ENCODE assay signal across 13 cellular contexts in genomic region chr22:39360674-39361413, GRCh38. TPM values are rescaled to one million over a fixed set of nuclear protein-coding genes. Genes with fewer than 3 reads are reported as not detected.
A peak's percentile ranks its signal among the peaks of the same experiment; 100 is the strongest.
DNase-seq lines count a peak whose midpoint lies in the region; ATAC-seq, FAIRE-seq and TF ChIP-seq lines count a peak whose summit lies in the region.
"Had no signal": no experiment of that assay in that cellular context is flagged by ENCODE, and none has a peak within 500 bp of the region (broad histone marks: within the 10 kb centered on the region; RNA-seq: fewer than 3 reads in every experiment).

No MANE protein-coding gene starts in this region.

- no peaks in the 10 kb centered on the region for H3K79me2 ChIP-seq in keratinocyte (ENCODE audit: control insufficient read depth, insufficient read depth, low read length)

- no peaks in the 10 kb centered on the region for H4K20me1 ChIP-seq in keratinocyte (ENCODE audit: control insufficient read depth, extremely low read depth, insufficient read depth, low read length)

- H3K4me1 ChIP-seq in HUES48 (ENCODE audit: control insufficient read depth, insufficient read depth, low read length): peaks cover 28% of the 10 kb centered on the region
- H3K4me1 ChIP-seq in keratinocyte (ENCODE audit: control insufficient read depth, extremely low read depth, insufficient read depth, low read length): peaks cover 16% of the 10 kb centered on the region

- no peaks in the 10 kb centered on the region for H3K9me3 ChIP-seq in HUES48 (ENCODE audit: control insufficient read depth, insufficient read depth, low read length)
- no peaks in the 10 kb centered on the region for H3K9me3 ChIP-seq in keratinocyte (ENCODE audit: control insufficient read depth, low read depth, low read length)

- DNase-seq in A172 (ENCODE audit: low spot score): peak; percentile 57
- DNase-seq in astrocyte of the spinal cord (ENCODE audit: low read depth, low spot score): peak; percentile 22
- DNase-seq in keratinocyte (ENCODE audit: low read depth, low spot score): no peak
- DNase-seq in AG08395 (ENCODE audit: low spot score): no peak
- no peak for DNase-seq in T-helper 1 cell
- DNase-seq: activated CD4-positive, alpha-beta T cell treated with anti-CD3 and anti-CD28 coated beads for 4 hours; activated effector memory CD4-positive, alpha-beta T cell treated with anti-CD3 and anti-CD28 coated beads, Interleukin-2, amount 50 U/mL, for 16 hours; NCI-H1092; substantia nigra had no signal

- ATAC-seq in HG03280 (IDR thresholded peaks at IDR 0.05; ENCODE audit: unreplicated experiment) (no peak), GM21360 (IDR thresholded peaks at IDR 0.05; ENCODE audit: unreplicated experiment) (no peak)
- ATAC-seq: SK-N-SH treated with all-trans-retinoic acid at 6 μM for 48 hours had no signal

- TF ChIP-seq CTCF in astrocyte of the spinal cord (IDR thresholded peaks at IDR 0.05; ENCODE audit: low read depth, low read length) (no peak), keratinocyte (optimal IDR thresholded peaks at IDR 0.05 in 1 of 3, IDR thresholded peaks at IDR 0.05 in 1 of 3, conservative IDR thresholded peaks at IDR 0.05 in 1 of 3; ENCODE audit: extremely low read depth in 1 of 3, insufficient read depth in 2 of 3, low read length in 3 of 3) (no peak)

- H3K9ac ChIP-seq in HUES48 (ENCODE audit: low read depth, low read length) (no peak overlapping the region), keratinocyte (ENCODE audit: control insufficient read depth, extremely low read depth, insufficient read depth, low read length) (peak overlapping the region; percentile 47)

- no peaks in the 10 kb centered on the region for H3K36me3 ChIP-seq in HUES48 (ENCODE audit: control insufficient read depth, insufficient read depth, low read length)
- no peaks in the 10 kb centered on the region for H3K36me3 ChIP-seq in keratinocyte (ENCODE audit: control insufficient read depth in 2 of 2, extremely low read depth in 1 of 2, insufficient read depth in 2 of 2, low read length in 2 of 2)

- in situ Hi-C loops in astrocyte of the spinal cord (cut with HindIII; ENCODE audit: low sequenced_read_pairs): no loop called here

- H3K27ac ChIP-seq in HUES48 (ENCODE audit: low read depth, low read length) (peak overlapping the region; percentile 71), keratinocyte (ENCODE audit: control insufficient read depth, insufficient read depth, low read length) (peak overlapping the region; percentile 26)

- dilution Hi-C loops in keratinocyte (cut with MboI; ENCODE audit: extremely low pct_ligation_motif_present, low sequenced_read_pairs): no loop called here

- FAIRE-seq in keratinocyte (lab: Jason Lieb, UNC): no peak

- H3K9me1 ChIP-seq in keratinocyte (ENCODE audit: control insufficient read depth, extremely low read depth, insufficient read depth, low read length): no peaks in the 10 kb centered on the region

- H3K4me3 ChIP-seq in HUES48 (ENCODE audit: low read depth, low read length) (no peak overlapping the region), astrocyte of the spinal cord (ENCODE audit: low read depth, low read length) (no peak overlapping the region), keratinocyte (ENCODE audit: control insufficient read depth in 2 of 3, extremely low read depth in 1 of 3, insufficient read depth in 2 of 3, low read depth in 1 of 3, low read length in 3 of 3) (peak overlapping the region in 1 of 3 experiments; percentile 34)

- peak overlapping the region; percentile 71 for H3K4me2 ChIP-seq in keratinocyte (ENCODE audit: control insufficient read depth, extremely low read depth, insufficient read depth, low read depth, low read length)

- H2AFZ ChIP-seq in keratinocyte (ENCODE audit: control insufficient read depth, low read length): peak overlapping the region; percentile 86

- H3K27me3 ChIP-seq in HUES48 (ENCODE audit: control insufficient read depth, insufficient read depth, low read length) (no peaks in the 10 kb centered on the region), keratinocyte (ENCODE audit: control insufficient read depth, extremely low read depth, insufficient read depth, low read length) (peaks cover 12% of the 10 kb centered on the region)

RNA-seq across cellular contexts. Expression of gene SYNGR1, which starts 11.1 kb away (rescaled TPM):
- total RNA-seq in A172 (2014; rRNA removed; shearing (Covaris generic)): 2.4 and 2.9 TPM in 2 replicates
- 0.63 to 1.4 TPM (median 0.76 TPM) in 3 replicates for polyA plus RNA-seq in keratinocyte
- polyA plus RNA-seq in keratinocyte (2011; ENCODE audit: low read depth): 0.67 TPM
- polyA plus RNA-seq in keratinocyte (2011; cell fraction: cytosol; rRNA removed): 1.2 and 2.7 TPM in 2 replicates
- polyA plus RNA-seq in keratinocyte (2011; cell fraction: nucleus; rRNA removed): 1.5 and 2.7 TPM in 2 replicates
- 0.78 and 2.2 TPM in 2 replicates for polyA plus RNA-seq in keratinocyte (2012; ENCODE audit: low replicate concordance)
- 0.54 to 1.9 TPM (median 0.56 TPM) in 3 replicates for polyA minus RNA-seq in keratinocyte
- polyA minus RNA-seq in keratinocyte (2011; cell fraction: cytosol; rRNA and poly(A)+ RNA removed): 1.5 TPM
- polyA minus RNA-seq in keratinocyte (2011; cell fraction: nucleus; rRNA and poly(A)+ RNA removed): 0.62 and 1.3 TPM in 2 replicates

RNA-seq across cellular contexts. Expression of gene TAB1, which starts 38.7 kb away (rescaled TPM):
- 5.8 and 6.3 TPM in 2 replicates for total RNA-seq in A172 (2014; rRNA removed; shearing (Covaris generic))
- 11.8 to 13.5 TPM (median 13.1 TPM) in 3 replicates for polyA plus RNA-seq in keratinocyte
- 3.4 TPM for polyA plus RNA-seq in keratinocyte (2011; ENCODE audit: low read depth)
- 6.2 and 14.0 TPM in 2 replicates for polyA plus RNA-seq in keratinocyte (2011; cell fraction: cytosol; rRNA removed)
- 14.9 and 16.0 TPM in 2 replicates for polyA plus RNA-seq in keratinocyte (2011; cell fraction: nucleus; rRNA removed)
- 8.2 and 14.7 TPM in 2 replicates for polyA plus RNA-seq in keratinocyte (2012; ENCODE audit: low replicate concordance)
- 9.9 to 16.8 TPM (median 16.1 TPM) in 3 replicates for polyA minus RNA-seq in keratinocyte
- 19.6 TPM for polyA minus RNA-seq in keratinocyte (2011; cell fraction: cytosol; rRNA and poly(A)+ RNA removed)
- polyA minus RNA-seq in keratinocyte (2011; cell fraction: nucleus; rRNA and poly(A)+ RNA removed): 11.7 and 13.0 TPM in 2 replicates

RNA-seq across cellular contexts. Expression of gene RPL3, which starts 41.4 kb away (rescaled TPM):
- 867 and 969 TPM in 2 replicates for total RNA-seq in A172 (2014; rRNA removed; shearing (Covaris generic))
- polyA plus RNA-seq in keratinocyte: 2,424 to 2,611 TPM (median 2,538 TPM) in 3 replicates
- polyA plus RNA-seq in keratinocyte (2011; ENCODE audit: low read depth): 2,618 TPM
- polyA plus RNA-seq in keratinocyte (2011; cell fraction: cytosol; rRNA removed): 2,037 and 2,979 TPM in 2 replicates
- polyA plus RNA-seq in keratinocyte (2011; cell fraction: nucleus; rRNA removed): 1,267 and 1,276 TPM in 2 replicates
- 2,146 and 2,726 TPM in 2 replicates for polyA plus RNA-seq in keratinocyte (2012; ENCODE audit: low replicate concordance)
- 1,617 to 1,755 TPM (median 1,669 TPM) in 3 replicates for polyA minus RNA-seq in keratinocyte
- 2,002 TPM for polyA minus RNA-seq in keratinocyte (2011; cell fraction: cytosol; rRNA and poly(A)+ RNA removed)
- 534 and 588 TPM in 2 replicates for polyA minus RNA-seq in keratinocyte (2011; cell fraction: nucleus; rRNA and poly(A)+ RNA removed)

Comparison
In these comparisons a context has a peak if more than half of its experiments do, and no peak if none do; other contexts are left out.
1. DNase-seq: peak in A172 (single experiment) and astrocyte of the spinal cord (single experiment); none in keratinocyte (single experiment), AG08395 (single experiment) and T-helper 1 cell (0 of 5).